ENCODE assay signal across 2 cellular contexts in genomic region chr14:99436247-99437180, GRCh38.
TF ChIP-seq lines count a peak whose summit lies in the region.

No MANE protein-coding gene starts in this region.

TF ChIP-seq in IMR-90, 13 proteins besides CTCF, POLR2A, EP300 and RAD21:
- TF ChIP-seq MAZ (IDR thresholded peaks at IDR 0.05; ENCODE audit: borderline replicate concordance, low read depth, low read length) (no peak), MAFK (IDR thresholded peaks at IDR 0.05; ENCODE audit: low read depth, low read length) (peak; percentile 32; the same call in 1 of the 2 replicates), CEBPB (IDR thresholded peaks at IDR 0.05; ENCODE audit: low read depth, low read length) (peak; percentile 7; the same call in 1 of the 2 replicates), ELK1 (IDR thresholded peaks at IDR 0.05; ENCODE audit: borderline replicate concordance, low read depth, low read length) (no peak)

TF ChIP-seq in SK-N-SH treated with all-trans-retinoic acid at 6 μM for 48 hours, 23 proteins besides CTCF, POLR2A, EP300 and RAD21:
- no peak for TF ChIP-seq RARB (CRISPR knock-in tag; IDR thresholded peaks at IDR 0.05)
- no peak for TF ChIP-seq BACH2 (CRISPR knock-in tag; IDR thresholded peaks at IDR 0.05; ENCODE audit: borderline replicate concordance)
- no peak for TF ChIP-seq PATZ1 (CRISPR knock-in tag; IDR thresholded peaks at IDR 0.05; ENCODE audit: borderline replicate concordance)
- TF ChIP-seq ZNF70 (CRISPR knock-in tag; IDR thresholded peaks at IDR 0.05), result no peak
- no peak for TF ChIP-seq GLIS3 (CRISPR knock-in tag; IDR thresholded peaks at IDR 0.05)
- no peak for TF ChIP-seq CSRNP3 (CRISPR knock-in tag; IDR thresholded peaks at IDR 0.05)
- no peak for TF ChIP-seq ESRRG (CRISPR knock-in tag; IDR thresholded peaks at IDR 0.05)
- no peak for TF ChIP-seq CSDC2 (CRISPR knock-in tag; IDR thresholded peaks at IDR 0.05)
- no peak for TF ChIP-seq TSHZ2 (CRISPR knock-in tag; IDR thresholded peaks at IDR 0.05)
- no peak for TF ChIP-seq ZNF8 (CRISPR knock-in tag; IDR thresholded peaks at IDR 0.05)
- TF ChIP-seq ISL1 (CRISPR knock-in tag; IDR thresholded peaks at IDR 0.05), result no peak
- TF ChIP-seq TOX (CRISPR knock-in tag; IDR thresholded peaks at IDR 0.05; ENCODE audit: borderline replicate concordance), result no peak
- TF ChIP-seq ARNTL (CRISPR knock-in tag; IDR thresholded peaks at IDR 0.05; ENCODE audit: borderline replicate concordance, low read depth), result no peak
- no peak for TF ChIP-seq OSR1 (CRISPR knock-in tag; IDR thresholded peaks at IDR 0.05)
- TF ChIP-seq CREB5 (CRISPR knock-in tag; IDR thresholded peaks at IDR 0.05; ENCODE audit: low read depth), result no peak
- TF ChIP-seq SNAI2 (CRISPR knock-in tag; IDR thresholded peaks at IDR 0.05), result no peak
- TF ChIP-seq PPARA (CRISPR knock-in tag; IDR thresholded peaks at IDR 0.05; ENCODE audit: borderline replicate concordance), result no peak
